ENCODE assay signal across 7 cellular contexts in the genomic region with DNA sequence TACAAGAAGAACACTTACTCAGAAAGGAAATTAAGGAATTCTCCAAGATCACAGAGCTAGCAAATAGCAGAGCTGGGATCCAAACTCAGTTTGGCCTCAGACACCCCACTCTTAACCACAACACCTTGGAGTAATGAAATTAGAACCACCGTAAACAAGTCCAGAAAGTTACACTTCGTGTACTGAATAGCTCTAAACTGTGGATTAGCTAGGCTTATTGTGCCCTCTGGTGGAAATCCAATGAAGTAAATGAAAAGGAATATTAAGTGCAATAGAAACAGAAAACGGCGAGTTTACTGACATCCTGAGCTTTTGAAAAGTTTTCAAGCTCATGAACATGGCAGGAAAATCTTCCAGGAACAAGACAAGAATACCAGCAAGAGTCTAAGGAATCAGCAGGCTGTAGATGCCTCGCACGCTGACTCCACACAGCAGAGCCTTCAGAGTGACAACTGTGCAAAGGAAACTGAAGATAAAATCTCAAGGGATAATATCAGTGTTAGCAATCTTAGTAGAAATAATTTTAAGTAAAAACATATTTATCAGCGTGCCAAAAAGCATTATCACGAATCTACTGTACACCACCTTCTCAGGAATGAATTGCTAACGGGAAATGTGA.
DNase-seq lines count a peak whose midpoint lies in the region; ATAC-seq and FAIRE-seq lines count a peak whose summit lies in the region.

No MANE protein-coding gene starts in this region.

- ATAC-seq in GM19452 (IDR thresholded peaks at IDR 0.05; ENCODE audit: unreplicated experiment) (peak; percentile 73), HG03442 (IDR thresholded peaks at IDR 0.05; ENCODE audit: unreplicated experiment) (peak; percentile 88)

- H3K4me3 Mint-ChIP-seq in dendritic cell treated with granulocyte-macrophage colony-stimulating factor and Interleukin-4, amounts not matched to agents 40 ng/mL and 50 ng/mL, for 4 days: peak overlapping the region; percentile 13

- peak; percentile 82 for DNase-seq in OCI-M1 (lab: John Stamatoyannopoulos, UW)
- DNase-seq in midbrain (lab: John Stamatoyannopoulos, UW): peak; percentile 69
- no peak for DNase-seq in GOT3 (lab: John Stamatoyannopoulos, UW)

- peaks cover 8% of the 10 kb centered on the region for H3K4me1 Mint-ChIP-seq in dendritic cell treated with granulocyte-macrophage colony-stimulating factor and Interleukin-4, amounts not matched to agents 40 ng/mL and 50 ng/mL, for 4 days (ENCODE audit: low read depth)

- H3K27me3 Mint-ChIP-seq in dendritic cell treated with granulocyte-macrophage colony-stimulating factor and Interleukin-4, amounts not matched to agents 40 ng/mL and 50 ng/mL, for 4 days: peaks cover 2% of the 10 kb centered on the region

- FAIRE-seq in G401.6 (lab: Jason Lieb, UNC): peak; percentile 65

- no peaks in the 10 kb centered on the region for H3K36me3 Mint-ChIP-seq in dendritic cell treated with granulocyte-macrophage colony-stimulating factor and Interleukin-4, amounts not matched to agents 40 ng/mL and 50 ng/mL, for 4 days (ENCODE audit: low read depth)

- H3K27ac Mint-ChIP-seq in dendritic cell treated with granulocyte-macrophage colony-stimulating factor and Interleukin-4, amounts not matched to agents 40 ng/mL and 50 ng/mL, for 4 days: no peak overlapping the region

- H3K9me3 Mint-ChIP-seq in dendritic cell treated with granulocyte-macrophage colony-stimulating factor and Interleukin-4, amounts not matched to agents 40 ng/mL and 50 ng/mL, for 4 days: no peaks in the 10 kb centered on the region

- intact Hi-C loops in dendritic cell treated with granulocyte-macrophage colony-stimulating factor and Interleukin-4, amounts not matched to agents 40 ng/mL and 50 ng/mL, for 4 days (cut with micrococcal nuclease): loop anchor here (5.0 kb wide), 1 partner anchor 396 kb away; no protein-coding TSS in a partner anchor
